Comparison of ENCODE assay signal across 21 cellular contexts in genomic region chr15:38507570-38507969, GRCh38. TPM values are rescaled to one million over a fixed set of nuclear protein-coding genes. Genes with fewer than 3 reads are reported as not detected.
DNase-seq lines count a peak whose midpoint lies in the region; ATAC-seq lines count a peak whose summit lies in the region.
"Had no signal": no experiment of that assay in that cellular context is flagged by ENCODE, and none has a peak within 500 bp of the region (broad histone marks: within the 10 kb centered on the region; RNA-seq: fewer than 3 reads in every experiment).

No MANE protein-coding gene starts in this region.

- H3K9me3 Mint-ChIP-seq in activated T-cell treated with anti-CD3 and anti-CD28 coated beads, Interleukin-2, amount 50 U/mL, for 24 hours = no peaks in the 10 kb centered on the region
- H3K9me3 Mint-ChIP-seq in activated naive CD8-positive, alpha-beta T cell treated with anti-CD3 and anti-CD28 coated beads for 36 hours = no peaks in the 10 kb centered on the region
- no peaks in the 10 kb centered on the region for H3K9me3 Mint-ChIP-seq in natural killer cell treated with Interleukin-12 subunit alpha and Interleukin-12 subunit beta and Interleukin-15 and Interleukin-18, amount 100 ng/mL, for 72 hours
- H3K9me3 Mint-ChIP-seq: activated T-cell treated with anti-CD3 and anti-CD28 coated beads, Interleukin-2, amount 50 U/mL, for 4 hours; stimulated activated memory B cell treated with anti-CD40 and anti-IgM and Interleukin-4, amounts not matched to agents 10 μg/mL and 1 μg/mL and 100 μg/mL, for 72 hours had no signal

- no peak overlapping the region for H3K4me3 Mint-ChIP-seq in activated T-cell treated with anti-CD3 and anti-CD28 coated beads, Interleukin-2, amount 50 U/mL, for 24 hours
- H3K4me3 Mint-ChIP-seq in activated naive CD8-positive, alpha-beta T cell treated with anti-CD3 and anti-CD28 coated beads for 36 hours = no peak overlapping the region
- H3K4me3 Mint-ChIP-seq in natural killer cell treated with Interleukin-12 subunit alpha and Interleukin-12 subunit beta and Interleukin-15 and Interleukin-18, amount 100 ng/mL, for 72 hours = no peak overlapping the region
- H3K4me3 Mint-ChIP-seq: activated T-cell treated with anti-CD3 and anti-CD28 coated beads, Interleukin-2, amount 50 U/mL, for 4 hours; stimulated activated memory B cell treated with anti-CD40 and anti-IgM and Interleukin-4, amounts not matched to agents 10 μg/mL and 1 μg/mL and 100 μg/mL, for 72 hours had no signal

- no peaks in the 10 kb centered on the region for H3K27me3 Mint-ChIP-seq in activated T-cell treated with anti-CD3 and anti-CD28 coated beads, Interleukin-2, amount 50 U/mL, for 24 hours
- H3K27me3 Mint-ChIP-seq in activated naive CD8-positive, alpha-beta T cell treated with anti-CD3 and anti-CD28 coated beads for 36 hours = no peaks in the 10 kb centered on the region
- H3K27me3 Mint-ChIP-seq in natural killer cell treated with Interleukin-12 subunit alpha and Interleukin-12 subunit beta and Interleukin-15 and Interleukin-18, amount 100 ng/mL, for 72 hours = no peaks in the 10 kb centered on the region
- H3K27me3 Mint-ChIP-seq: stimulated activated memory B cell treated with anti-CD40 and anti-IgM and Interleukin-4, amounts not matched to agents 10 μg/mL and 1 μg/mL and 100 μg/mL, for 72 hours had no signal

- peaks cover 38% of the 10 kb centered on the region for H3K4me1 Mint-ChIP-seq in activated T-cell treated with anti-CD3 and anti-CD28 coated beads, Interleukin-2, amount 50 U/mL, for 24 hours (ENCODE audit: low read depth)
- peaks cover 28% of the 10 kb centered on the region for H3K4me1 Mint-ChIP-seq in activated naive CD8-positive, alpha-beta T cell treated with anti-CD3 and anti-CD28 coated beads for 36 hours
- H3K4me1 Mint-ChIP-seq in natural killer cell treated with Interleukin-12 subunit alpha and Interleukin-12 subunit beta and Interleukin-15 and Interleukin-18, amount 100 ng/mL, for 72 hours (ENCODE audit: low read depth in 2 of 2) = peaks cover 34 to 37% of the 10 kb centered on the region in 2 donors
- H3K4me1 Mint-ChIP-seq: stimulated activated memory B cell treated with anti-CD40 and anti-IgM and Interleukin-4, amounts not matched to agents 10 μg/mL and 1 μg/mL and 100 μg/mL, for 72 hours had no signal

- H3K27ac Mint-ChIP-seq in activated T-cell treated with anti-CD3 and anti-CD28 coated beads, Interleukin-2, amount 50 U/mL, for 24 hours = peak overlapping the region; percentile 94
- peak overlapping the region; percentile 48 for H3K27ac Mint-ChIP-seq in activated naive CD8-positive, alpha-beta T cell treated with anti-CD3 and anti-CD28 coated beads for 36 hours
- H3K27ac Mint-ChIP-seq in natural killer cell treated with Interleukin-12 subunit alpha and Interleukin-12 subunit beta and Interleukin-15 and Interleukin-18, amount 100 ng/mL, for 72 hours = peak overlapping the region; percentile 84 to 91
- H3K27ac Mint-ChIP-seq: stimulated activated memory B cell treated with anti-CD40 and anti-IgM and Interleukin-4, amounts not matched to agents 10 μg/mL and 1 μg/mL and 100 μg/mL, for 72 hours had no signal

- peaks cover 96% of the 10 kb centered on the region for H3K36me3 Mint-ChIP-seq in activated T-cell treated with anti-CD3 and anti-CD28 coated beads, Interleukin-2, amount 50 U/mL, for 24 hours (ENCODE audit: low read depth)
- peaks cover 38% of the 10 kb centered on the region for H3K36me3 Mint-ChIP-seq in activated naive CD8-positive, alpha-beta T cell treated with anti-CD3 and anti-CD28 coated beads for 36 hours
- peaks cover 43% of the 10 kb centered on the region for H3K36me3 Mint-ChIP-seq in natural killer cell treated with Interleukin-12 subunit alpha and Interleukin-12 subunit beta and Interleukin-15 and Interleukin-18, amount 100 ng/mL, for 72 hours

- no peak for DNase-seq in activated T-cell treated with anti-CD3 and anti-CD28 coated beads, Interleukin-2, amount 50 U/mL, for 24 hours
- DNase-seq in activated T-cell treated with anti-CD3 and anti-CD28 coated beads for 4 hours (no peak), NCI-H69 (lab: John Stamatoyannopoulos, UW) (peak; percentile 90), glomerular visceral epithelial cell (ENCODE audit: extremely low spot score) (no peak)
- DNase-seq in activated naive CD8-positive, alpha-beta T cell treated with anti-CD3 and anti-CD28 coated beads for 36 hours = no peak
- no peak for DNase-seq in natural killer cell treated with Interleukin-12 subunit alpha and Interleukin-12 subunit beta and Interleukin-15 and Interleukin-18, amount 100 ng/mL, for 72 hours (ENCODE audit: low spot score)
- no peak for DNase-seq in stimulated activated naive CD4-positive, alpha-beta T cell (lab: John Stamatoyannopoulos, UW)
- DNase-seq: activated CD4-positive, alpha-beta T cell treated with anti-CD3 and anti-CD28 coated beads, Interleukin-2, amount 50 U/mL, for 48 hours; activated T-cell treated with anti-CD3 and anti-CD28 coated beads, Interleukin-2, amount 50 U/mL, for 4 hours; brain microvascular endothelial cell; heart right ventricle; mammary epithelial cell; NCI-H1092 treated with DMSO at 0.1 percent for 48 hours; NCI-H1930; NCI-H774; nucleus accumbens; SK-N-SH; stimulated activated CD4-positive, alpha-beta T cell treated with anti-CD3 and anti-CD28 coated beads, Interleukin-2, amount 100 ng/mL, for 24 hours; T-helper 9 cell; testis had no signal

- ATAC-seq in natural killer cell treated with Interleukin-12 subunit alpha and Interleukin-12 subunit beta and Interleukin-15 and Interleukin-18, amount 100 ng/mL, for 72 hours = no peak
- ATAC-seq: activated T-cell treated with anti-CD3 and anti-CD28 coated beads, Interleukin-2, amount 50 U/mL, for 4 hours; heart right ventricle; stimulated activated memory B cell treated with anti-CD40 and anti-IgM and Interleukin-4, amounts not matched to agents 10 μg/mL and 1 μg/mL and 100 μg/mL, for 72 hours had no signal

RNA-seq across cellular contexts. Expression of gene FAM98B, which starts 53.6 kb away (rescaled TPM):
- total RNA-seq in activated naive CD8-positive, alpha-beta T cell treated with anti-CD3 and anti-CD28 coated beads for 36 hours = 10 to 100 TPM; 54.9 to 59.3 TPM
- total RNA-seq in natural killer cell treated with Interleukin-12 subunit alpha and Interleukin-12 subunit beta and Interleukin-15 and Interleukin-18, amount 100 ng/mL, for 72 hours = 10 to 100 TPM; 24.1 to 36.8 TPM

RNA-seq across cellular contexts. Expression of gene RASGRP1, which starts 57.0 kb away (rescaled TPM):
- 10 to 100 TPM; 42.7 to 46.6 TPM for total RNA-seq in activated naive CD8-positive, alpha-beta T cell treated with anti-CD3 and anti-CD28 coated beads for 36 hours
- 100 to 1,000 TPM; 154 to 241 TPM for total RNA-seq in natural killer cell treated with Interleukin-12 subunit alpha and Interleukin-12 subunit beta and Interleukin-15 and Interleukin-18, amount 100 ng/mL, for 72 hours
